ENCODE assay signal across 8 cellular contexts in the genomic region with DNA sequence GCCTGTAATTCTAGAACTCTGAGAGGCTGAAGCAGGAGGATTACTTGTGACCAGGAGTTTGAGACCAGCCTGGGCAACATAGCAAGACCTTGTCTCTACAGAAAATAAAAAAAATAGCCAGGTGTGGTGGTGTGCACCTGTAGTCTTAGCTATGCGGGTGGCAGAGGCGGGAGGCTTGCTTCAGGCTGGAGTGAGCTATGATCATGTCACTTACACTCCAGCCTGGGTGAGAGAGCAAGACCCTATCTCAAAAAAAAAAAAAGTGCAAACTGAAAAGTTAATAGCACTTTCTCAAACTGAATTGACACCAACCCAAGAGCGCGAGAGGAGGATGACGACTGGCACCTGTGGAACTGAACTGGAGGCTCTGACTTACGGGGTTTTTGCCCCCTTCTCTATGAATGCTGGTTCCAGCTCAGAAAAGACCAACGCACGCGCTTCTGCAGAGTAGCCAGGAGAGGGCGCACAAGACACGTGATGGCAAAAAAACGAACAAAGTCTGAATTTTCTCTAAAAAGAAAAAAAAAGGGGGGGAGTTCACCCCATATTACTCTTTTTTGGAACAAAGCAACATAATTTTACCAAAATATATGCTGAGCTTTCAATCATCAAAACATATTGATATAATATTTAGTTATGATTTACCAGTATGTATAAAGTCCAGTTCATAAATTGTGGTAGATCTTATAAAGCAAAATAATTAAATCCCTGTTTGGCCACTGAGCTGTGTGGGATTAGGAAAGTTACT. TPM values are rescaled to one million over a fixed set of nuclear protein-coding genes. Genes with fewer than 3 reads are reported as not detected.
DNase-seq lines count a peak whose midpoint lies in the region; ATAC-seq and TF ChIP-seq lines count a peak whose summit lies in the region.

No MANE protein-coding gene starts in this region.

- H3K36me3 Mint-ChIP-seq in activated CD4-positive, alpha-beta T cell treated with anti-CD3 and anti-CD28 coated beads for 36 hours (ENCODE audit: low read depth): no peaks in the 10 kb centered on the region
- H3K36me3 Mint-ChIP-seq in memory B cell: no peaks in the 10 kb centered on the region

- no peak overlapping the region for H3K27ac ChIP-seq in coronary artery

- H3K4me3 ChIP-seq in coronary artery: no peak overlapping the region

- intact Hi-C loops in activated CD4-positive, alpha-beta T cell treated with anti-CD3 and anti-CD28 coated beads for 36 hours (cut with DNase I, micrococcal nuclease): loop anchor here (1.0 to 2.0 kb wide), 6 partner anchors 46 to 346 kb away; partner anchors contain the start of gene ISY1 (in 1 of the 2)

- H3K4me1 Mint-ChIP-seq in activated CD4-positive, alpha-beta T cell treated with anti-CD3 and anti-CD28 coated beads for 36 hours: peaks cover 3% of the 10 kb centered on the region
- peaks cover 12% of the 10 kb centered on the region for H3K4me1 Mint-ChIP-seq in memory B cell

- POLR2A ChIA-PET in activated CD4-positive, alpha-beta T cell treated with anti-CD3 and anti-CD28 coated beads for 36 hours (lab: Charles Lee): interaction anchor here (0.5 to 0.9 kb wide), 5 partner anchors 46 to 333 kb away, joined by 3 to 6 read pairs (median 3); no protein-coding TSS in a partner anchor

- DNase-seq in activated gamma-delta T cell treated with Interleukin-2 at 50 U/mL for 16 hours (peak; percentile 56), activated gamma-delta T cell (lab: John Stamatoyannopoulos, UW) (no peak), NCI-H345 (lab: John Stamatoyannopoulos, UW) (peak; percentile 35), coronary artery (ENCODE audit: low spot score) (no peak), memory B cell (ENCODE audit: low spot score in 2 of 2) (peak; percentile 68)
- peak; percentile 80 for DNase-seq in activated CD4-positive, alpha-beta T cell treated with anti-CD3 and anti-CD28 coated beads for 36 hours
- peak; percentile 27 to 38 for DNase-seq in stimulated activated CD8-positive, alpha-beta memory T cell treated with anti-CD3 and anti-CD28 coated beads, Interleukin-7, amount 100 ng/mL, for 4 hours (ENCODE audit: low read depth in 2 of 2)

- no peaks in the 10 kb centered on the region for H3K9me3 Mint-ChIP-seq in activated CD4-positive, alpha-beta T cell treated with anti-CD3 and anti-CD28 coated beads for 36 hours (ENCODE audit: low read depth)
- H3K9me3 Mint-ChIP-seq in memory B cell: no peaks in the 10 kb centered on the region

- ATAC-seq in activated CD4-positive, alpha-beta T cell treated with anti-CD3 and anti-CD28 coated beads for 36 hours: peak; percentile 74
- peak; percentile 32 for ATAC-seq in memory B cell (ENCODE audit: low read depth)
- no peak for ATAC-seq in HG02623 (IDR thresholded peaks at IDR 0.05; ENCODE audit: unreplicated experiment)

- H3K27me3 Mint-ChIP-seq in activated CD4-positive, alpha-beta T cell treated with anti-CD3 and anti-CD28 coated beads for 36 hours: no peaks in the 10 kb centered on the region
- peaks cover under 1% of the 10 kb centered on the region for H3K27me3 Mint-ChIP-seq in memory B cell

- no peak overlapping the region for H3K4me3 Mint-ChIP-seq in activated CD4-positive, alpha-beta T cell treated with anti-CD3 and anti-CD28 coated beads for 36 hours
- H3K4me3 Mint-ChIP-seq in memory B cell: no peak overlapping the region

- no peak overlapping the region for H3K27ac Mint-ChIP-seq in activated CD4-positive, alpha-beta T cell treated with anti-CD3 and anti-CD28 coated beads for 36 hours
- H3K27ac Mint-ChIP-seq in memory B cell: no peak overlapping the region

- TF ChIP-seq CTCF in coronary artery (IDR thresholded peaks at IDR 0.05): peak; percentile 81

- CTCF ChIA-PET in activated CD4-positive, alpha-beta T cell treated with anti-CD3 and anti-CD28 coated beads for 36 hours (lab: Charles Lee): interaction anchor here (0.5 to 5.7 kb wide), 76 partner anchors 10 to 843 kb away, joined by 3 to 80 read pairs (median 4); partner anchors contain the start of genes ACAD9, CFAP92, COPG1 and RPN1

RNA-seq across cellular contexts. Expression of gene CFAP92, which starts 23.7 kb away (rescaled TPM):
- total RNA-seq in activated CD4-positive, alpha-beta T cell treated with anti-CD3 and anti-CD28 coated beads for 36 hours: under 1 TPM; 0.64 to 0.88 TPM

RNA-seq across cellular contexts. Expression of gene EFCC1, which starts 30.9 kb away (rescaled TPM):
- total RNA-seq in activated CD4-positive, alpha-beta T cell treated with anti-CD3 and anti-CD28 coated beads for 36 hours: under 1 TPM; 0.19 to 0.39 TPM

Comparison
In these comparisons a context has a peak if more than half of its experiments do, and no peak if none do; other contexts are left out.
1. DNase-seq: peak in activated gamma-delta T cell treated with Interleukin-2 at 50 U/mL for 16 hours (single experiment), NCI-H345 (single experiment), activated CD4-positive, alpha-beta T cell treated with anti-CD3 and anti-CD28 coated beads for 36 hours (single experiment), memory B cell (2 of 2) and stimulated activated CD8-positive, alpha-beta memory T cell treated with anti-CD3 and anti-CD28 coated beads, Interleukin-7, amount 100 ng/mL, for 4 hours (2 of 2); none in activated gamma-delta T cell (single experiment) and coronary artery (single experiment).